1 cellular context compared by ENCODE assay signal in the genomic region with DNA sequence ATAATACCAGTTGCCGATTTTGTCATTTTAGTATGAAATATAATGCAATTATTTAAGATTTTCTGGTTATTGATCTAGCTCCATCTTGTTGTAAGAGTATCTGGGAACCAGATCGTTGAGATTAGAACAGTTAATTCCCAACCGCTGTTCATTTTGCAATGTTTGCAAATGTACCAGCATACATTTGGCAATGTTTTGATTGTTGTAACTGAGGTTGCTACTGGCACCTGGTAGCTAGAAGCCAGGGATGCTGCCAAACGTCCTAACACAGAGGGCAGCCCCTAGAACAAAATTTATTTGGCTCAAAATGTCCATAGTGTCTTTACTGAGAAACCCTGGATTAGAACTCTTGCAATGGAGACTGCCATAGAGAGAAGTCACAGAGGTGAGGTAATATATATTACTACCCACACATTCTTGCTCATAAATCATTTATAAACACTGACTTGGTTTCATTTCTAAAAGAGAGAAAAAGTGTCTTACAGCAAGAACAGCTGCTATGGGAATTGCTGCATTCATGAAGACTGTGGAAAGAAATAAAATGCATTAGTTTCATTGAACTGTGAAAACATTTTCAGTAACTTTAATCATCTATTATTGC.
TF ChIP-seq lines count a peak whose summit lies in the region.

No MANE protein-coding gene starts in this region.

TF ChIP-seq in IMR-90, 13 proteins besides CTCF, POLR2A, EP300 and RAD21:
- TF ChIP-seq BHLHE40 (IDR thresholded peaks at IDR 0.05; ENCODE audit: low read depth, low read length) (no peak), MAZ (IDR thresholded peaks at IDR 0.05; ENCODE audit: borderline replicate concordance, low read depth, low read length) (no peak), CEBPB (IDR thresholded peaks at IDR 0.05; ENCODE audit: low read depth, low read length) (no peak), RFX5 (IDR thresholded peaks at IDR 0.05; ENCODE audit: low read depth, low read length) (no peak), RCOR1 (IDR thresholded peaks at IDR 0.05; ENCODE audit: insufficient replicate concordance, low read length) (no peak), MXI1 (IDR thresholded peaks at IDR 0.05; ENCODE audit: borderline replicate concordance, low read depth, low read length) (no peak), NFE2L2 (IDR thresholded peaks at IDR 0.05; ENCODE audit: low read depth, low read length) (no peak), SMC3 (IDR thresholded peaks at IDR 0.05; ENCODE audit: low read depth, low read length) (no peak), FOS (IDR thresholded peaks at IDR 0.05; ENCODE audit: low read depth, low read length) (no peak), MAFK (IDR thresholded peaks at IDR 0.05; ENCODE audit: low read depth, low read length) (no peak), CHD1 (IDR thresholded peaks at IDR 0.05; ENCODE audit: low read depth, low read length) (no peak)
- TF ChIP-seq, protein P1, sequence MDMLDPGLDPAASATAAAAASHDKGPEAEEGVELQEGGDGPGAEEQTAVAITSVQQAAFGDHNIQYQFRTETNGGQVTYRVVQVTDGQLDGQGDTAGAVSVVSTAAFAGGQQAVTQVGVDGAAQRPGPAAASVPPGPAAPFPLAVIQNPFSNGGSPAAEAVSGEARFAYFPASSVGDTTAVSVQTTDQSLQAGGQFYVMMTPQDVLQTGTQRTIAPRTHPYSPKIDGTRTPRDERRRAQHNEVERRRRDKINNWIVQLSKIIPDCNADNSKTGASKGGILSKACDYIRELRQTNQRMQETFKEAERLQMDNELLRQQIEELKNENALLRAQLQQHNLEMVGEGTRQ (IDR thresholded peaks at IDR 0.05; ENCODE audit: low read depth, low read length): no peak
- TF ChIP-seq, protein P2, sequence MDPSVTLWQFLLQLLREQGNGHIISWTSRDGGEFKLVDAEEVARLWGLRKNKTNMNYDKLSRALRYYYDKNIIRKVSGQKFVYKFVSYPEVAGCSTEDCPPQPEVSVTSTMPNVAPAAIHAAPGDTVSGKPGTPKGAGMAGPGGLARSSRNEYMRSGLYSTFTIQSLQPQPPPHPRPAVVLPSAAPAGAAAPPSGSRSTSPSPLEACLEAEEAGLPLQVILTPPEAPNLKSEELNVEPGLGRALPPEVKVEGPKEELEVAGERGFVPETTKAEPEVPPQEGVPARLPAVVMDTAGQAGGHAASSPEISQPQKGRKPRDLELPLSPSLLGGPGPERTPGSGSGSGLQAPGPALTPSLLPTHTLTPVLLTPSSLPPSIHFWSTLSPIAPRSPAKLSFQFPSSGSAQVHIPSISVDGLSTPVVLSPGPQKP (IDR thresholded peaks at IDR 0.05; ENCODE audit: borderline replicate concordance, low read depth, low read length): no peak
TF ChIP-seq in IMR-90: peak in this region for 0.
